Comparison of ENCODE assay signal across 8 cellular contexts in genomic region chr1:35882945-35883680, GRCh38.
DNase-seq lines count a peak whose midpoint lies in the region; ATAC-seq lines count a peak whose summit lies in the region.

TSS of gene AGO1 (plus strand) at chr1:35883209. CDS start at chr1:35883422, 213 bp downstream.

- DNase-seq in AML-193 (lab: John Stamatoyannopoulos, UW) (peak; percentile 82 to 86), NCI-H446 (lab: John Stamatoyannopoulos, UW) (peak; percentile 76 to 96), islet precursor cell (peak; percentile 97)
- DNase-seq in activated CD4-positive, CD25-positive, alpha-beta regulatory T cell treated with anti-CD3 and anti-CD28 coated beads, Interleukin-2, amount 50 U/mL, for 16 hours (ENCODE audit: low read depth, low spot score), result peak; percentile 95
- peak; percentile 94 to 96 for DNase-seq in central memory CD8-positive, alpha-beta T cell (ENCODE audit: low spot score in 2 of 2)
- DNase-seq in stimulated activated CD4-positive, alpha-beta T cell treated with anti-CD3 and anti-CD28 coated beads, Interleukin-12 subunit alpha, Interleukin-12 subunit beta, amount 100 ng/mL, for 4 hours, result peak; percentile 97

- ATAC-seq in GM19043 (IDR thresholded peaks at IDR 0.05; ENCODE audit: low read depth, unreplicated experiment) (peak; percentile 65), HG03354 (IDR thresholded peaks at IDR 0.05; ENCODE audit: poor library complexity, severe bottlenecking, unreplicated experiment) (peak; percentile 87)
- ATAC-seq in central memory CD8-positive, alpha-beta T cell (replicated peaks; ENCODE audit: extremely low read depth, poor library complexity, severe bottlenecking), result peak; percentile 91

- H3K27me3 Mint-ChIP-seq in central memory CD8-positive, alpha-beta T cell, result no peaks in the 10 kb centered on the region

- H3K4me3 Mint-ChIP-seq in central memory CD8-positive, alpha-beta T cell, result peak within 1 kb of the TSS; percentile 96

- peaks cover 3% of the 10 kb centered on the region for H3K36me3 Mint-ChIP-seq in central memory CD8-positive, alpha-beta T cell (ENCODE audit: insufficient read depth)

- H3K9me3 Mint-ChIP-seq in central memory CD8-positive, alpha-beta T cell, result no peaks in the 10 kb centered on the region

- peak within 1 kb of the TSS; percentile 86 for H3K27ac Mint-ChIP-seq in central memory CD8-positive, alpha-beta T cell (ENCODE audit: low read depth)

- peaks cover 53% of the 10 kb centered on the region for H3K4me1 Mint-ChIP-seq in central memory CD8-positive, alpha-beta T cell

Comparison
In these comparisons a context has a peak if more than half of its experiments do, and no peak if none do; other contexts are left out.
1. Peak in every context shown above with its lines: DNase-seq and ATAC-seq.